In genomic region chr11:94926271-94926625, GRCh38 we compare ENCODE assay signal across 12 cellular contexts. TPM values are rescaled to one million over a fixed set of nuclear protein-coding genes. Genes with fewer than 3 reads are reported as not detected.
DNase-seq lines count a peak whose midpoint lies in the region; ATAC-seq and TF ChIP-seq lines count a peak whose summit lies in the region.
"Had no signal": no experiment of that assay in that cellular context is flagged by ENCODE, and none has a peak within 500 bp of the region (broad histone marks: within the 10 kb centered on the region; RNA-seq: fewer than 3 reads in every experiment).

No MANE protein-coding gene starts in this region.

- H3K4me3 ChIP-seq in fibroblast of mammary gland (ENCODE audit: control insufficient read depth, low read depth, low read length) (no peak overlapping the region), sigmoid colon (no peak overlapping the region)
- H3K4me3 ChIP-seq: testis had no signal

- no peak overlapping the region for H3K4me3 Mint-ChIP-seq in type B pancreatic cell

- no peak overlapping the region for H3K27ac Mint-ChIP-seq in type B pancreatic cell

- no peaks in the 10 kb centered on the region for H3K36me3 Mint-ChIP-seq in type B pancreatic cell

- H3K9me3 ChIP-seq in sigmoid colon = no peaks in the 10 kb centered on the region
- H3K9me3 ChIP-seq: testis had no signal

- no peaks in the 10 kb centered on the region for H3K9me3 Mint-ChIP-seq in type B pancreatic cell

- TF ChIP-seq CTCF in fibroblast of mammary gland (conservative IDR thresholded peaks at IDR 0.05; ENCODE audit: control insufficient read depth, insufficient read depth, low read depth, low read length) (no peak), sigmoid colon (IDR thresholded peaks at IDR 0.05) (no peak), GM20000 (IDR thresholded peaks at IDR 0.05; ENCODE audit: extremely low read depth, missing control alignments) (no peak), type B pancreatic cell (conservative IDR thresholded peaks at IDR 0.05) (no peak)

- H3K4me1 Mint-ChIP-seq in type B pancreatic cell (ENCODE audit: unreplicated experiment) = peaks cover 30% of the 10 kb centered on the region

- no peaks in the 10 kb centered on the region for H3K27me3 ChIP-seq in sigmoid colon
- H3K27me3 ChIP-seq: testis had no signal

- peaks cover 0 to 28% (median 20%) of the 10 kb centered on the region in 4 donors for H3K4me1 ChIP-seq in sigmoid colon

- TF ChIP-seq POLR2A in sigmoid colon (IDR thresholded peaks at IDR 0.05) = no peak

- no peak for TF ChIP-seq EP300 in sigmoid colon (IDR thresholded peaks at IDR 0.05)

- H3K27ac ChIP-seq in sigmoid colon = peak overlapping the region; percentile 53 to 78 (median 70)
- H3K27ac ChIP-seq: epithelial cell of prostate had no signal

- DNase-seq in Daoy (ENCODE audit: low read depth) (peak; percentile 6), fibroblast of mammary gland (ENCODE audit: low read depth) (peak; percentile 39), sigmoid colon (no peak), GM20000 (ENCODE audit: low spot score) (no peak), NCI-H1105 treated with DMSO at 0.1 percent for 48 hours (lab: John Stamatoyannopoulos, UW) (no peak), type B pancreatic cell (ENCODE audit: extremely low spot score, unreplicated experiment) (no peak)
- no peak for DNase-seq in activated T-cell treated with anti-CD3 and anti-CD28 coated beads, Interleukin-2, amount 50 U/mL, for 48 hours
- DNase-seq: activated gamma-delta T cell, mammary epithelial cell had no signal

- intact Hi-C loops in sigmoid colon (cut with DNase I) = no loop called here

- ATAC-seq in HG03460 (IDR thresholded peaks at IDR 0.05; ENCODE audit: unreplicated experiment) = peak; percentile 29

- H3K36me3 ChIP-seq in sigmoid colon = no peaks in the 10 kb centered on the region

- peaks cover 7% of the 10 kb centered on the region for H3K27me3 Mint-ChIP-seq in type B pancreatic cell

RNA-seq across cellular contexts. Expression of gene CWC15, which starts 47.1 kb away (rescaled TPM):
- total RNA-seq in Daoy (2014; rRNA removed; shearing (Covaris generic)) = 58.9 and 83.9 TPM in 2 replicates
- 10 to 100 TPM; 39.8 to 69.9 (median 47.3) TPM for total RNA-seq in sigmoid colon
- 10 to 100 TPM; 42.0 to 51.1 (median 48.3) TPM for polyA plus RNA-seq in sigmoid colon
- 66.4 and 76.8 TPM in 2 replicates for total RNA-seq in type B pancreatic cell (ENCODE audit: low replicate concordance)

RNA-seq across cellular contexts. Expression of gene KDM4D, which starts 47.3 kb away (rescaled TPM):
- total RNA-seq in Daoy (2014; rRNA removed; shearing (Covaris generic)) = 3.4 and 4.4 TPM in 2 replicates
- total RNA-seq in sigmoid colon = under 1 TPM in 3 of 4 donors, not detected in 1; 0.33 to 0.55 (median 0.36) TPM
- polyA plus RNA-seq in sigmoid colon = under 1 TPM in 2 of 3 donors, not detected in 1; 0.55 to 0.60 TPM
- total RNA-seq in type B pancreatic cell (ENCODE audit: low replicate concordance) = 0.83 and 2.4 TPM in 2 replicates

Comparison
In these comparisons a context has a peak if more than half of its experiments do, and no peak if none do; other contexts are left out.
1. DNase-seq: peak in Daoy (single experiment) and fibroblast of mammary gland (single experiment); none in sigmoid colon (single experiment), GM20000 (single experiment), NCI-H1105 treated with DMSO at 0.1 percent for 48 hours (single experiment), type B pancreatic cell (single experiment) and activated T-cell treated with anti-CD3 and anti-CD28 coated beads, Interleukin-2, amount 50 U/mL, for 48 hours (0 of 2).